In the genomic region with DNA sequence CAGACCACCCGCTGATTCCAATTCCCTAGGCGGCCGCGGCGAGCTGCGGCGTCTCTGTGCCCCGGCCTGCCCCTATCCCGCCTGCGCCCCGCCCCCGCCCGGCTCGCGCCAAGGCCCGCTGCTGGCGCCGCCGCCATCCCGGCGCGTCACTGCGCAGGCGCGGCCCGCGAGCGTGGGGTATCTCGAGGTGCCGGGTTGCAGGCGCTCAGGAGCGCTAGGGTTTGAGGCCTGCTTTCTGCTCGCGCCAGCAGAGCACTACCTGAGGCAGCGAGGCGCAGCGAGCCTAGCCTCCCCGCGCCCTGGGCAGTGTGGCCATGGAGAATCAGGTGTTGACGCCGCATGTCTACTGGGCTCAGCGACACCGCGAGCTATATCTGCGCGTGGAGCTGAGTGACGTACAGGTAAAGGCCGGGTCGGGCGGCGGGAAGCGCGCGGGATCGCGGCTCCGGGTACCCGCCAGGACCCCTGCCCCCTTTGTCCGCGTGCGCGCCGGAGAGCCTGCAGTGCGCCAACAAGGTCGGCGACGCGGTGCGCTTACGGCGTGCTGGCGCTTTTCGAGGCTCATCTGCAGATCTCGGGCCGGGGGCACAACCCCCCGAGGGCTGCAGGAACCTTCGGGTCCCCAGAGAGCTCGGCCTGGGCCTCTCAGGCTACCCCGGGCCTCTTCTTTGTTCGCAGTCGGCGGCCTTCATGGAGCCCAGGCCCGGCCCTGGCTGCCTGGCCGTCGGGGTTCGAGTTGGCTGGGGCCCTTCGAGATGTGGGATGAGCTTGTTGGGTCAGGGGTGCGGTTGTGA, we compare ENCODE assay signal across 8 cellular contexts. TPM values are rescaled to one million over a fixed set of nuclear protein-coding genes. Genes with fewer than 3 reads are reported as not detected.
A peak's percentile ranks its signal among the peaks of the same experiment; 100 is the strongest.
DNase-seq lines count a peak whose midpoint lies in the region; ATAC-seq, FAIRE-seq and TF ChIP-seq lines count a peak whose summit lies in the region.

A gene with protein sequence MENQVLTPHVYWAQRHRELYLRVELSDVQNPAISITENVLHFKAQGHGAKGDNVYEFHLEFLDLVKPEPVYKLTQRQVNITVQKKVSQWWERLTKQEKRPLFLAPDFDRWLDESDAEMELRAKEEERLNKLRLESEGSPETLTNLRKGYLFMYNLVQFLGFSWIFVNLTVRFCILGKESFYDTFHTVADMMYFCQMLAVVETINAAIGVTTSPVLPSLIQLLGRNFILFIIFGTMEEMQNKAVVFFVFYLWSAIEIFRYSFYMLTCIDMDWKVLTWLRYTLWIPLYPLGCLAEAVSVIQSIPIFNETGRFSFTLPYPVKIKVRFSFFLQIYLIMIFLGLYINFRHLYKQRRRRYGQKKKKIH (plus strand): TSS at position 146 of the 794 bp plus-strand sequence. CDS start 169 bp downstream, at position 315.

- peak; percentile 98 for ATAC-seq in Right ventricle myocardium inferior
- peak; percentile 97 to 99 (median 98) for ATAC-seq in pancreas

- no peaks in the 10 kb centered on the region for H3K27me3 Mint-ChIP-seq in activated naive CD8-positive, alpha-beta T cell treated with anti-CD3 and anti-CD28 coated beads for 36 hours

- peak within 1 kb of the TSS; percentile 98 for H3K9ac ChIP-seq in SU-DHL-6 (ENCODE audit: low read length)

- no peaks in the 10 kb centered on the region for H3K9me2 ChIP-seq in SU-DHL-6 (replicated peaks; ENCODE audit: insufficient read depth, low read length)

- H3K27me3 ChIP-seq in SU-DHL-6 (ENCODE audit: low read length) (no peaks in the 10 kb centered on the region), pancreas (no peaks in the 10 kb centered on the region), thyroid gland (no peaks in the 10 kb centered on the region)

- H3K36me3 ChIP-seq in SU-DHL-6 (ENCODE audit: low read length) (no peaks in the 10 kb centered on the region), pancreas (no peaks in the 10 kb centered on the region), thyroid gland (no peaks in the 10 kb centered on the region)

- peaks cover 19% of the 10 kb centered on the region for H3K36me3 Mint-ChIP-seq in activated naive CD8-positive, alpha-beta T cell treated with anti-CD3 and anti-CD28 coated beads for 36 hours

- no peak for FAIRE-seq in pancreas (lab: Jason Lieb, UNC)

- H3F3A ChIP-seq in SU-DHL-6 (ENCODE audit: insufficient read depth), result no peaks in the 10 kb centered on the region; the same call in 1 of the 2 replicates

- intact Hi-C loops in Right ventricle myocardium inferior (cut with DNase I), result no loop called here
- intact Hi-C loops in pancreas (cut with DNase I), result no loop called here
- intact Hi-C loops in thyroid gland (cut with DNase I), result loop anchor here (10.0 kb wide), 1 partner anchor 74 kb away; no protein-coding TSS in a partner anchor

- peak in 1 of 2 donors; percentile 77 for TF ChIP-seq POLR2A in thyroid gland (IDR thresholded peaks at IDR 0.05)

- H3K27ac ChIP-seq in SU-DHL-6 (ENCODE audit: low read depth, low read length), result peak within 1 kb of the TSS; percentile 69
- H3K27ac ChIP-seq in pancreas, result peak within 1 kb of the TSS in 3 of 4 donors; percentile 25 to 58 (median 30)
- peak within 1 kb of the TSS; percentile 75 to 79 (median 78) for H3K27ac ChIP-seq in thyroid gland

- peaks cover 52% of the 10 kb centered on the region for H3K79me2 ChIP-seq in SU-DHL-6 (ENCODE audit: insufficient read depth, low read length)

- peak within 1 kb of the TSS; percentile 87 for H3K4me3 Mint-ChIP-seq in activated naive CD8-positive, alpha-beta T cell treated with anti-CD3 and anti-CD28 coated beads for 36 hours

- no peaks in the 10 kb centered on the region for H3K9me3 ChIP-seq in SU-DHL-6 (ENCODE audit: insufficient read depth, low read length)
- no peaks in the 10 kb centered on the region for H3K9me3 ChIP-seq in pancreas
- no peaks in the 10 kb centered on the region for H3K9me3 ChIP-seq in thyroid gland

- 0% methylated on average over 71 to 88 of the region's 88 CpGs for whole genome bisulfite sequencing in pancreas, 2 donors
- WGBS in thyroid gland, 2 donors, result 0 to 3% methylated on average over 19 to 21 of the region's 88 CpGs

- H3K4me3 ChIP-seq in HFF-Myc (replicated peaks; ENCODE audit: low read depth, low read length) (peak within 1 kb of the TSS; percentile 86), SU-DHL-6 (ENCODE audit: insufficient read depth, low read length, poor library complexity, severe bottlenecking) (peak within 1 kb of the TSS; percentile 88), pancreas (peak within 1 kb of the TSS; percentile 58 to 83 (median 82)), thyroid gland (replicated peaks in 1 of 3) (peak within 1 kb of the TSS; percentile 37 to 85 (median 77))

- H4K20me1 ChIP-seq in SU-DHL-6 (ENCODE audit: low read depth, low read length), result no peaks in the 10 kb centered on the region

- H3K4me1 ChIP-seq in pancreas (peaks cover 0 to 22% (median 4%) of the 10 kb centered on the region in 3 donors), thyroid gland (peaks cover 9 to 17% of the 10 kb centered on the region in 2 donors)

- H3K9me3 Mint-ChIP-seq in activated naive CD8-positive, alpha-beta T cell treated with anti-CD3 and anti-CD28 coated beads for 36 hours, result no peaks in the 10 kb centered on the region

- peak within 1 kb of the TSS; percentile 93 for H2AFZ ChIP-seq in SU-DHL-6 (ENCODE audit: low read depth, low read length, severe bottlenecking)

- peak; percentile 16 for DNase-seq in GM04503 (ENCODE audit: low read depth)
- no peak for DNase-seq in HFF-Myc (ENCODE audit: extremely low read depth, low read depth)
- DNase-seq in NCI-H1092 treated with DMSO at 0.1 percent for 48 hours (lab: John Stamatoyannopoulos, UW), result peak; percentile 82
- DNase-seq in activated naive CD8-positive, alpha-beta T cell treated with anti-CD3 and anti-CD28 coated beads for 36 hours, result peak; percentile 98
- peak; percentile 93 for DNase-seq in Right ventricle myocardium inferior (ENCODE audit: missing footprints)
- peak; percentile 79 to 97 (median 90) for DNase-seq in pancreas
- peak; percentile 89 to 90 for DNase-seq in thyroid gland

- H3K27ac Mint-ChIP-seq in activated naive CD8-positive, alpha-beta T cell treated with anti-CD3 and anti-CD28 coated beads for 36 hours, result peak within 1 kb of the TSS; percentile 78

- peak within 1 kb of the TSS; percentile 69 for H3K4me2 ChIP-seq in SU-DHL-6 (ENCODE audit: low read depth, low read length, poor library complexity, severe bottlenecking)

- peaks cover 27% of the 10 kb centered on the region for H3K4me1 Mint-ChIP-seq in activated naive CD8-positive, alpha-beta T cell treated with anti-CD3 and anti-CD28 coated beads for 36 hours

- TF ChIP-seq CTCF in HFF-Myc (IDR thresholded peaks at IDR 0.05; ENCODE audit: low read depth, low read length, missing control alignments), result no peak
- no peak for TF ChIP-seq CTCF in SU-DHL-6 (IDR thresholded peaks at IDR 0.05; ENCODE audit: insufficient read depth, low read length, poor library complexity, severe bottlenecking)
- no peak for TF ChIP-seq CTCF in pancreas (IDR thresholded peaks at IDR 0.05)
- no peak for TF ChIP-seq CTCF in thyroid gland (IDR thresholded peaks at IDR 0.05)

RNA-seq across cellular contexts. Expression of the gene that starts here (rescaled TPM):
- 10 to 100 TPM; 43.7 to 46.5 TPM for total RNA-seq in activated naive CD8-positive, alpha-beta T cell treated with anti-CD3 and anti-CD28 coated beads for 36 hours
- total RNA-seq in Right ventricle myocardium inferior, result 10.5 TPM
- total RNA-seq in pancreas, result 10 to 100 TPM; 12.6 to 27.2 (median 17.7) TPM
- polyA plus RNA-seq in pancreas, result 10 to 100 TPM in 1 of 2 donors, 1 to 10 TPM in 1; 4.9 to 28.8 TPM
- 100 to 1,000 TPM; 103 to 172 (median 128) TPM for total RNA-seq in thyroid gland
